In genomic region chr12:108299980-108300696, GRCh38 we compare ENCODE assay signal across 34 cellular contexts. TPM values are rescaled to one million over a fixed set of nuclear protein-coding genes. Genes with fewer than 3 reads are reported as not detected.
"Had no signal": no experiment of that assay in that cellular context is flagged by ENCODE, and none has a peak within 500 bp of the region (broad histone marks: within the 10 kb centered on the region; RNA-seq: fewer than 3 reads in every experiment).

No MANE protein-coding gene starts in this region.

- FAIRE-seq: astrocyte, colon, TTC549 had no signal

- H3K9me3 ChIP-seq: lower lobe of right lung, neutrophil, right lobe of liver, thoracic aorta, vagina had no signal

- ATAC-seq: left lobe of liver; lower lobe of right lung; right lobe of liver; stimulated activated effector memory CD8-positive, alpha-beta T cell treated with anti-CD3 and anti-CD28 coated beads, Interleukin-12 subunit alpha, Interleukin-12 subunit beta, amount 100 ng/mL, for 72 hours had no signal

- H3K9me3 Mint-ChIP-seq: activated naive CD4-positive, alpha-beta T cell treated with anti-CD3 and anti-CD28 coated beads, Interleukin-2, amount 10 ng/mL, durations not matched to agents 7 days and 5 days; nephron; stimulated activated naive CD8-positive, alpha-beta T cell treated with anti-CD3 and anti-CD28 coated beads, Interleukin-15, Interleukin-2, amounts not matched to agents 100 ng/mL and 50 ng/mL, for 24 hours; T-helper 1 cell treated with Interleukin-12 subunit alpha and Interleukin-12 subunit beta and Interleukin-4 antibody, amounts not matched to agents 30 μg/mL and 1 μg/mL, for 36 hours had no signal

- H3K36me3 Mint-ChIP-seq: activated naive CD4-positive, alpha-beta T cell treated with anti-CD3 and anti-CD28 coated beads, Interleukin-2, amount 10 ng/mL, durations not matched to agents 7 days and 5 days had no signal

- H3K4me1 ChIP-seq: right lobe of liver had no signal

- DNase-seq: activated CD4-positive, alpha-beta T cell treated with anti-CD3 and anti-CD28 coated beads for 48 hours; activated CD4-positive, alpha-beta T cell treated with anti-CD3 and anti-CD28 coated beads, Interleukin-2, amount 50 U/mL, for 48 hours; activated CD8-positive, alpha-beta memory T cell treated with anti-CD3 and anti-CD28 coated beads for 24 hours; activated gamma-delta T cell; activated naive CD4-positive, alpha-beta T cell treated with anti-CD3 and anti-CD28 coated beads, Interleukin-2, amount 10 ng/mL, durations not matched to agents 7 days and 5 days; amniotic stem cell; brain microvascular endothelial cell; effector CD8-positive, alpha-beta T cell; head of caudate nucleus; hypothalamus; kidney glomerular epithelial cell; lower lobe of right lung; mesenchymal stem cell; right lobe of liver; stimulated activated CD4-positive, alpha-beta T cell treated with anti-CD3 and anti-CD28 coated beads, Interleukin-4, amount 100 ng/mL, for 24 hours; SW 1271; T-helper 9 cell; trophoblast cell had no signal

- H3K27me3 ChIP-seq: brain microvascular endothelial cell, right lobe of liver, vagina had no signal

- H3K27ac Mint-ChIP-seq: activated naive CD4-positive, alpha-beta T cell treated with anti-CD3 and anti-CD28 coated beads, Interleukin-2, amount 10 ng/mL, durations not matched to agents 7 days and 5 days; stimulated activated effector memory CD8-positive, alpha-beta T cell treated with anti-CD3 and anti-CD28 coated beads, Interleukin-12 subunit alpha, Interleukin-12 subunit beta, amount 100 ng/mL, for 72 hours; stimulated activated naive CD8-positive, alpha-beta T cell treated with anti-CD3 and anti-CD28 coated beads, Interleukin-15, Interleukin-2, amounts not matched to agents 100 ng/mL and 50 ng/mL, for 24 hours; T-helper 1 cell treated with Interleukin-12 subunit alpha and Interleukin-12 subunit beta and Interleukin-4 antibody, amounts not matched to agents 30 μg/mL and 1 μg/mL, for 36 hours had no signal

- H3K27ac ChIP-seq: brain microvascular endothelial cell, lower lobe of right lung, neutrophil, right lobe of liver, thoracic aorta, vagina, VCaP had no signal

- H3K36me3 ChIP-seq: brain microvascular endothelial cell, lower lobe of right lung, neutrophil, right lobe of liver, thoracic aorta, vagina had no signal

- H3K27me3 Mint-ChIP-seq: stimulated activated naive CD8-positive, alpha-beta T cell treated with anti-CD3 and anti-CD28 coated beads, Interleukin-15, Interleukin-2, amounts not matched to agents 100 ng/mL and 50 ng/mL, for 24 hours had no signal

- H3K4me3 ChIP-seq: lower lobe of right lung, right lobe of liver, skin epidermis, thoracic aorta, vagina had no signal

- H3K4me3 Mint-ChIP-seq: activated naive CD4-positive, alpha-beta T cell treated with anti-CD3 and anti-CD28 coated beads, Interleukin-2, amount 10 ng/mL, durations not matched to agents 7 days and 5 days; nephron; stimulated activated effector memory CD8-positive, alpha-beta T cell treated with anti-CD3 and anti-CD28 coated beads, Interleukin-12 subunit alpha, Interleukin-12 subunit beta, amount 100 ng/mL, for 72 hours; stimulated activated naive CD8-positive, alpha-beta T cell treated with anti-CD3 and anti-CD28 coated beads, Interleukin-15, Interleukin-2, amounts not matched to agents 100 ng/mL and 50 ng/mL, for 24 hours; T-helper 1 cell treated with Interleukin-12 subunit alpha and Interleukin-12 subunit beta and Interleukin-4 antibody, amounts not matched to agents 30 μg/mL and 1 μg/mL, for 36 hours had no signal

RNA-seq across cellular contexts. Expression of gene CMKLR1, which starts 39.0 kb away (rescaled TPM):
- total RNA-seq: fibroblast of lung, progenitor cell of endocrine pancreas, renal cortical epithelial cell had no signal
